ENCODE assay signal across 11 cellular contexts in the genomic region with DNA sequence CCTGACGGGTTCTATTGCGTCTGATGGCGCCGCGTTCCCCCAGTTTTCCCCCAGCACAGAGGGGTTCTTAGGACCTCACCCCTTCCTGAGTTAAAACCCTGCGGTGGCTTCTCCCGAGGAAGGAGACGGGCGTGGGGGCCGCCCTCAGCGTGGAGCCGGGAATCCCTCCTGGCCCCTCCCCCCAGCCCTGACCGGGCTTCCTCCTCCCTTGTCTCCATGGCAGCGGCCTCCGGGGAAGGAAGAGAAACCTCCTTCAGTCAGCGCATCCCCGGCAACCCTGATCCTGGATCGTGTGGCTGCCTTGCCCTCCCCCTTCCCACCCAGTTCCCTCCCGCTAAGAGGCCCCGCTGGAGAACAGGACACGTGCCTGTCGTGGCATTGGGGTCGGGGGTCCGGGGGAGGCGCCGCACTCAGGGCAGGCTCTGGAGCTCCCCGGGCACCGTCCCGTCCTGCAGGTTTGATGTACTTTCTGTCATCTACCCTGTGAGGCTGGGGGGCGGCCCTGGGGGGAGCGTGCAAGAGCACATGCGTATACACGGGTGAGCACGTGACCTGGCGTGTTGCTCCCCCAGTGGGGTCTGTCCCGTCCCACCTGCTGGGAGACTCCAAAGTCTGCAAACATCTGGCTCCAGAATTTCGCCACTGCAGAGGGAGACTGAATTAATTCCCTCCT. TPM values are rescaled to one million over a fixed set of nuclear protein-coding genes. Genes with fewer than 3 reads are reported as not detected.
DNase-seq lines count a peak whose midpoint lies in the region; ATAC-seq, FAIRE-seq and TF ChIP-seq lines count a peak whose summit lies in the region.
"Had no signal": no experiment of that assay in that cellular context is flagged by ENCODE, and none has a peak within 500 bp of the region (broad histone marks: within the 10 kb centered on the region; RNA-seq: fewer than 3 reads in every experiment).

No MANE protein-coding gene starts in this region.

- H3K9me3 ChIP-seq in HepG2 (ENCODE audit: low read length) (no peaks in the 10 kb centered on the region), right lobe of liver (no peaks in the 10 kb centered on the region), body of pancreas (no peaks in the 10 kb centered on the region)
- H3K9me3 ChIP-seq: HAP-1 had no signal

- TF ChIP-seq RAD21 in HepG2 (CRISPR knock-in tag; IDR thresholded peaks at IDR 0.05): no peak

- no peak overlapping the region for H3K9ac ChIP-seq in HepG2 (ENCODE audit: insufficient read depth, low read depth, low read length)

- POLR2A ChIA-PET in HepG2 (lab: Yijun Ruan, JAX): no interaction called here

- BruUV-seq in HepG2 (replicated peaks; lab: Mats Ljungman, UMichigan): no TSS peak

- TF ChIP-seq POLR2A in HepG2 (IDR thresholded peaks at IDR 0.05; ENCODE audit: insufficient read depth in 1 of 2, low read depth in 2 of 2, low read length in 2 of 2) (no peak), right lobe of liver (IDR thresholded peaks at IDR 0.05) (no peak), body of pancreas (IDR thresholded peaks at IDR 0.05) (no peak)

- DNase-seq in HepG2 (ENCODE audit: low spot score): no peak
- DNase-seq in right lobe of liver: no peak
- DNase-seq in body of pancreas: peak in 3 of 4 donors; percentile 41 to 46 (median 46)
- peak; percentile 15 for DNase-seq in medulla oblongata (ENCODE audit: extremely low spot score)
- no peak for DNase-seq in NCI-H2081 (lab: John Stamatoyannopoulos, UW)
- DNase-seq in activated CD4-positive, alpha-beta T cell treated with anti-CD3 and anti-CD28 coated beads for 48 hours: no peak
- no peak for DNase-seq in stimulated activated CD8-positive, alpha-beta memory T cell treated with anti-CD3 and anti-CD28 coated beads, Interleukin-4, amount 100 ng/mL, for 48 hours

- in situ Hi-C loops in HepG2 (cut with HindIII; ENCODE audit: extremely low pct_ligation_motif_present, low pct_unique_long_range_greater_than_20kb): no loop called here

- no peak overlapping the region for H3K4me2 ChIP-seq in HepG2 (ENCODE audit: low read depth, low read length)

- H3K4me1 ChIP-seq in HepG2 (ENCODE audit: insufficient read depth, low read length) (peaks cover 25% of the 10 kb centered on the region), right lobe of liver (peaks cover 0 to 41% (median 6%) of the 10 kb centered on the region in 4 donors), body of pancreas (peaks cover 27% of the 10 kb centered on the region)
- H3K4me1 ChIP-seq: HAP-1 had no signal

- CTCF ChIA-PET in HepG2 (lab: Yijun Ruan, JAX; ENCODE audit: low intra/inter-chr PET ratio, low total read pairs): interaction anchor here (1.8 to 2.3 kb wide), 2 partner anchors 11 to 76 kb away, joined by 6 to 10 read pairs; no protein-coding TSS in a partner anchor

- no peak for TF ChIP-seq EP300 in HepG2 (IDR thresholded peaks at IDR 0.05; ENCODE audit: low read depth in 2 of 2, low read length in 2 of 2)
- no peak for TF ChIP-seq EP300 in HepG2 (CRISPR knock-in tag; IDR thresholded peaks at IDR 0.05; ENCODE audit: borderline replicate concordance)

- H3K27ac ChIP-seq in HepG2 (ENCODE audit: extremely low read length, insufficient read depth, low read length) (no peak overlapping the region), right lobe of liver (peak overlapping the region in 1 of 3 donors; percentile 5), body of pancreas (peak overlapping the region in 1 of 4 donors; percentile 68)

- TF ChIP-seq CTCF in HepG2 (CRISPR knock-in tag; IDR thresholded peaks at IDR 0.05) (no peak), right lobe of liver (IDR thresholded peaks at IDR 0.05) (no peak), body of pancreas (IDR thresholded peaks at IDR 0.05) (no peak)

- 44% methylated on average over 22 of the region's 37 CpGs for WGBS in HepG2 (ENCODE audit: low lambda C conversion rate)
- WGBS in right lobe of liver (ENCODE audit: insufficient coverage, low coverage, low lambda C conversion rate, missing lambda C conversion rate): 26% methylated on average over 8 of the region's 37 CpGs
- 20 to 49% methylated on average over 2 to 32 of the region's 37 CpGs for WGBS in body of pancreas, 2 donors

- 0 out of 2 replicates have a peak, but pooled peaks cover 4% of the 10 kb centered on the region for H4K20me1 ChIP-seq in HepG2 (ENCODE audit: insufficient read depth, low read length)

- no peak for FAIRE-seq in HepG2 (lab: Jason Lieb, UNC)

- H3K27me3 ChIP-seq in HepG2 (ENCODE audit: control insufficient read depth in 1 of 2, insufficient read depth in 2 of 2, low read length in 2 of 2) (peaks cover 0 to 30% of the 10 kb centered on the region in 2 experiments; a peak in 4 of 5 replicates), right lobe of liver (no peaks in the 10 kb centered on the region), body of pancreas (no peaks in the 10 kb centered on the region)

- no peaks in the 10 kb centered on the region for H3K79me2 ChIP-seq in HepG2 (ENCODE audit: insufficient read depth, low read length)

- H3K36me3 ChIP-seq in HepG2 (replicated peaks in 1 of 2; ENCODE audit: control insufficient read depth in 1 of 2, insufficient read depth in 2 of 2, low read length in 2 of 2) (no peaks in the 10 kb centered on the region), right lobe of liver (no peaks in the 10 kb centered on the region), body of pancreas (replicated peaks in 1 of 2; ENCODE audit: insufficient read depth in 1 of 2, low read depth in 2 of 2) (no peaks in the 10 kb centered on the region)
- H3K36me3 ChIP-seq: HAP-1 had no signal

- intact Hi-C loops in HepG2 (cut with micrococcal nuclease; ENCODE audit: unreplicated experiment) (no loop called here), right lobe of liver (cut with DNase I) (no loop called here), body of pancreas (cut with DNase I) (no loop called here)

- H2AFZ ChIP-seq in HepG2 (ENCODE audit: low read length): no peak overlapping the region

- no peak overlapping the region for H3K4me3 ChIP-seq in HepG2 (replicated peaks in 1 of 3; ENCODE audit: insufficient read depth in 1 of 3, low read depth in 2 of 3, low read length in 3 of 3)
- no peak overlapping the region for H3K4me3 ChIP-seq in right lobe of liver
- no peak overlapping the region for H3K4me3 ChIP-seq in body of pancreas
- H3K4me3 ChIP-seq: HAP-1 had no signal

- ATAC-seq in HepG2 (no peak), right lobe of liver (no peak), body of pancreas (no peak), GM19463 (IDR thresholded peaks at IDR 0.05; ENCODE audit: unreplicated experiment) (no peak)

RNA-seq across cellular contexts. Expression of gene CACNA1H, which starts 30.5 kb away (rescaled TPM):
- total RNA-seq in HepG2 (2016; rRNA removed; fragmentation: Illumina TruSeq; extraction: Trizol) (0.40 and 0.56 TPM in 2 replicates), right lobe of liver (10 to 100 TPM in 1 of 6 experiments, 1 to 10 TPM in 3, under 1 TPM in 2; 0.56 to 14.0 (median 5.0) TPM), body of pancreas (10 to 100 TPM in 1 of 2 donors, 1 to 10 TPM in 1; 7.3 to 15.2 TPM)
- under 0.01 TPM in 1 of 2 replicates, not detected in the other for total RNA-seq in HepG2 (2016; cell fraction: cytosol; rRNA removed; fragmentation: Illumina TruSeq; extraction: Trizol; ENCODE audit: low read depth)
- total RNA-seq in HepG2 (2016; cell fraction: insoluble cytoplasmic fraction; rRNA removed; fragmentation: Illumina TruSeq; extraction: Trizol): 0.30 and 0.52 TPM in 2 replicates
- 0.17 and 0.22 TPM in 2 replicates for total RNA-seq in HepG2 (2016; cell fraction: membrane; rRNA removed; fragmentation: Illumina TruSeq; extraction: Trizol)
- total RNA-seq in HepG2 (2016; cell fraction: nucleus; rRNA removed; fragmentation: Illumina TruSeq; extraction: Trizol): 0.59 and 1.2 TPM in 2 replicates
- polyA plus RNA-seq in HepG2 (2011; rRNA removed): 1.8 and 3.0 TPM in 2 replicates
- 1.9 and 2.4 TPM in 2 replicates for polyA plus RNA-seq in HepG2 (2011; cell fraction: cytosol; rRNA removed)
- 13.0 and 15.5 TPM in 2 replicates for polyA plus RNA-seq in HepG2 (2011; cell fraction: nucleus; rRNA removed)
- 0.21 and 1.4 TPM in 2 replicates for polyA plus RNA-seq in HepG2 (2012)
- polyA plus RNA-seq in HepG2 (2016; cell fraction: cytosol; fragmentation: Illumina TruSeq; extraction: Trizol; ENCODE audit: low read depth): 0.03 and 0.05 TPM in 2 replicates
- 0.22 TPM in 2 replicates for polyA plus RNA-seq in HepG2 (2016; cell fraction: insoluble cytoplasmic fraction; fragmentation: Illumina TruSeq; extraction: Trizol; ENCODE audit: low read depth)
- 0.10 and 0.14 TPM in 2 replicates for polyA plus RNA-seq in HepG2 (2016; cell fraction: membrane; fragmentation: Illumina TruSeq; extraction: Trizol; ENCODE audit: low read depth)
- 1.6 and 2.0 TPM in 2 replicates for polyA plus RNA-seq in HepG2 (2016; cell fraction: nucleus; fragmentation: Illumina TruSeq; extraction: Trizol; ENCODE audit: insufficient read depth, low read depth)
- 0.40 and 7.6 TPM in 2 replicates for polyA minus RNA-seq in HepG2 (2011; rRNA and poly(A)+ RNA removed; ENCODE audit: low replicate concordance)
- polyA minus RNA-seq in HepG2 (2011; cell fraction: cytosol; rRNA and poly(A)+ RNA removed): 3.0 and 3.5 TPM in 2 replicates
- 2.7 and 4.5 TPM in 2 replicates for polyA minus RNA-seq in HepG2 (2011; cell fraction: nucleus; rRNA and poly(A)+ RNA removed)

RNA-seq across cellular contexts. Expression of gene TPSG1, which starts 41.7 kb away (rescaled TPM):
- total RNA-seq in HepG2 (2016; rRNA removed; fragmentation: Illumina TruSeq; extraction: Trizol) (not detected in 2 replicates), right lobe of liver (under 1 TPM in 3 of 6 experiments, not detected in 3; 0.20 to 0.43 (median 0.43) TPM), body of pancreas (not detected)
- not detected in 2 replicates for total RNA-seq in HepG2 (2016; cell fraction: cytosol; rRNA removed; fragmentation: Illumina TruSeq; extraction: Trizol; ENCODE audit: low read depth)
- not detected in 2 replicates for total RNA-seq in HepG2 (2016; cell fraction: insoluble cytoplasmic fraction; rRNA removed; fragmentation: Illumina TruSeq; extraction: Trizol)
- total RNA-seq in HepG2 (2016; cell fraction: membrane; rRNA removed; fragmentation: Illumina TruSeq; extraction: Trizol): not detected in 2 replicates
- total RNA-seq in HepG2 (2016; cell fraction: nucleus; rRNA removed; fragmentation: Illumina TruSeq; extraction: Trizol): not detected in 2 replicates
- not detected in 2 replicates for polyA plus RNA-seq in HepG2 (2011; rRNA removed)
- 0.04 TPM in 1 of 2 replicates, not detected in the other for polyA plus RNA-seq in HepG2 (2011; cell fraction: cytosol; rRNA removed)
- polyA plus RNA-seq in HepG2 (2011; cell fraction: nucleus; rRNA removed): 0.24 and 0.31 TPM in 2 replicates
- polyA plus RNA-seq in HepG2 (2012): not detected in 2 replicates
- polyA plus RNA-seq in HepG2 (2016; cell fraction: cytosol; fragmentation: Illumina TruSeq; extraction: Trizol; ENCODE audit: low read depth): not detected in 2 replicates
- not detected in 2 replicates for polyA plus RNA-seq in HepG2 (2016; cell fraction: insoluble cytoplasmic fraction; fragmentation: Illumina TruSeq; extraction: Trizol; ENCODE audit: low read depth)
- polyA plus RNA-seq in HepG2 (2016; cell fraction: membrane; fragmentation: Illumina TruSeq; extraction: Trizol; ENCODE audit: low read depth): not detected in 2 replicates
- not detected in 2 replicates for polyA plus RNA-seq in HepG2 (2016; cell fraction: nucleus; fragmentation: Illumina TruSeq; extraction: Trizol; ENCODE audit: insufficient read depth, low read depth)
- not detected in 2 replicates for polyA minus RNA-seq in HepG2 (2011; rRNA and poly(A)+ RNA removed; ENCODE audit: low replicate concordance)
- not detected in 2 replicates for polyA minus RNA-seq in HepG2 (2011; cell fraction: cytosol; rRNA and poly(A)+ RNA removed)
- not detected in 2 replicates for polyA minus RNA-seq in HepG2 (2011; cell fraction: nucleus; rRNA and poly(A)+ RNA removed)
- total RNA-seq: mononuclear cell, temporal lobe had no signal

RNA-seq across cellular contexts. Expression of gene TPSB2, which starts 46.6 kb away (rescaled TPM):
- total RNA-seq in HepG2 (2016; rRNA removed; fragmentation: Illumina TruSeq; extraction: Trizol) (not detected in 2 replicates), right lobe of liver (1 to 10 TPM in 2 of 6 experiments, under 1 TPM in 2, not detected in 2; 0.24 to 1.6 (median 0.83) TPM), body of pancreas (10 to 100 TPM in 1 of 2 donors, 1 to 10 TPM in 1; 4.4 to 21.8 TPM)
- total RNA-seq in HepG2 (2016; cell fraction: cytosol; rRNA removed; fragmentation: Illumina TruSeq; extraction: Trizol; ENCODE audit: low read depth): not detected in 2 replicates
- total RNA-seq in HepG2 (2016; cell fraction: insoluble cytoplasmic fraction; rRNA removed; fragmentation: Illumina TruSeq; extraction: Trizol): not detected in 2 replicates
- not detected in 2 replicates for total RNA-seq in HepG2 (2016; cell fraction: membrane; rRNA removed; fragmentation: Illumina TruSeq; extraction: Trizol)
- total RNA-seq in HepG2 (2016; cell fraction: nucleus; rRNA removed; fragmentation: Illumina TruSeq; extraction: Trizol): not detected in 2 replicates
- 0.14 TPM in 1 of 2 replicates, not detected in the other for polyA plus RNA-seq in HepG2 (2011; rRNA removed)
- 0.14 and 0.15 TPM in 2 replicates for polyA plus RNA-seq in HepG2 (2011; cell fraction: cytosol; rRNA removed)
- polyA plus RNA-seq in HepG2 (2011; cell fraction: nucleus; rRNA removed): 0.11 TPM in 1 of 2 replicates, not detected in the other
- polyA plus RNA-seq in HepG2 (2012): not detected in 2 replicates
- not detected in 2 replicates for polyA plus RNA-seq in HepG2 (2016; cell fraction: cytosol; fragmentation: Illumina TruSeq; extraction: Trizol; ENCODE audit: low read depth)
- not detected in 2 replicates for polyA plus RNA-seq in HepG2 (2016; cell fraction: insoluble cytoplasmic fraction; fragmentation: Illumina TruSeq; extraction: Trizol; ENCODE audit: low read depth)
- not detected in 2 replicates for polyA plus RNA-seq in HepG2 (2016; cell fraction: membrane; fragmentation: Illumina TruSeq; extraction: Trizol; ENCODE audit: low read depth)
- not detected in 2 replicates for polyA plus RNA-seq in HepG2 (2016; cell fraction: nucleus; fragmentation: Illumina TruSeq; extraction: Trizol; ENCODE audit: insufficient read depth, low read depth)
- not detected in 2 replicates for polyA minus RNA-seq in HepG2 (2011; rRNA and poly(A)+ RNA removed; ENCODE audit: low replicate concordance)
- polyA minus RNA-seq in HepG2 (2011; cell fraction: cytosol; rRNA and poly(A)+ RNA removed): not detected in 2 replicates
- not detected in 2 replicates for polyA minus RNA-seq in HepG2 (2011; cell fraction: nucleus; rRNA and poly(A)+ RNA removed)
- total RNA-seq: mononuclear cell, temporal lobe had no signal

RNA-seq across cellular contexts. Expression of gene TPSAB1, which starts 57.1 kb away (rescaled TPM):
- total RNA-seq in HepG2 (2016; rRNA removed; fragmentation: Illumina TruSeq; extraction: Trizol) (not detected in 2 replicates), right lobe of liver (1 to 10 TPM in 1 of 6 experiments, under 1 TPM in 4, not detected in 1; 0.39 to 1.1 (median 0.81) TPM), body of pancreas (10 to 100 TPM; 23.6 to 53.4 TPM)
- not detected in 2 replicates for total RNA-seq in HepG2 (2016; cell fraction: cytosol; rRNA removed; fragmentation: Illumina TruSeq; extraction: Trizol; ENCODE audit: low read depth)
- not detected in 2 replicates for total RNA-seq in HepG2 (2016; cell fraction: insoluble cytoplasmic fraction; rRNA removed; fragmentation: Illumina TruSeq; extraction: Trizol)
- not detected in 2 replicates for total RNA-seq in HepG2 (2016; cell fraction: membrane; rRNA removed; fragmentation: Illumina TruSeq; extraction: Trizol)
- total RNA-seq in HepG2 (2016; cell fraction: nucleus; rRNA removed; fragmentation: Illumina TruSeq; extraction: Trizol): not detected in 2 replicates
- polyA plus RNA-seq in HepG2 (2011; rRNA removed): 0.05 and 0.12 TPM in 2 replicates
- 0.13 and 0.16 TPM in 2 replicates for polyA plus RNA-seq in HepG2 (2011; cell fraction: cytosol; rRNA removed)
- 0.35 TPM in 1 of 2 replicates, not detected in the other for polyA plus RNA-seq in HepG2 (2011; cell fraction: nucleus; rRNA removed)
- polyA plus RNA-seq in HepG2 (2012): not detected in 2 replicates
- not detected in 2 replicates for polyA plus RNA-seq in HepG2 (2016; cell fraction: cytosol; fragmentation: Illumina TruSeq; extraction: Trizol; ENCODE audit: low read depth)
- polyA plus RNA-seq in HepG2 (2016; cell fraction: insoluble cytoplasmic fraction; fragmentation: Illumina TruSeq; extraction: Trizol; ENCODE audit: low read depth): not detected in 2 replicates
- polyA plus RNA-seq in HepG2 (2016; cell fraction: membrane; fragmentation: Illumina TruSeq; extraction: Trizol; ENCODE audit: low read depth): not detected in 2 replicates
- polyA plus RNA-seq in HepG2 (2016; cell fraction: nucleus; fragmentation: Illumina TruSeq; extraction: Trizol; ENCODE audit: insufficient read depth, low read depth): not detected in 2 replicates
- polyA minus RNA-seq in HepG2 (2011; rRNA and poly(A)+ RNA removed; ENCODE audit: low replicate concordance): not detected in 2 replicates
- not detected in 2 replicates for polyA minus RNA-seq in HepG2 (2011; cell fraction: cytosol; rRNA and poly(A)+ RNA removed)
- polyA minus RNA-seq in HepG2 (2011; cell fraction: nucleus; rRNA and poly(A)+ RNA removed): not detected in 2 replicates
- total RNA-seq: mononuclear cell, temporal lobe had no signal

Comparison
In these comparisons a context has a peak if more than half of its experiments do, and no peak if none do; other contexts are left out.
1. DNase-seq: peak in body of pancreas (3 of 4) and medulla oblongata (single experiment); none in HepG2 (single experiment), right lobe of liver (0 of 3), NCI-H2081 (0 of 2), activated CD4-positive, alpha-beta T cell treated with anti-CD3 and anti-CD28 coated beads for 48 hours (single experiment) and stimulated activated CD8-positive, alpha-beta memory T cell treated with anti-CD3 and anti-CD28 coated beads, Interleukin-4, amount 100 ng/mL, for 48 hours (single experiment).